In genomic region chr5:176719113-176719814, GRCh38 we compare ENCODE assay signal across 23 cellular contexts.
"Had no signal": no experiment of that assay in that cellular context is flagged by ENCODE, and none has a peak within 500 bp of the region (broad histone marks: within the 10 kb centered on the region; RNA-seq: fewer than 3 reads in every experiment).

No MANE protein-coding gene starts in this region.

- H3K27ac ChIP-seq: colonic mucosa, esophagus squamous epithelium, foreskin keratinocyte, neutrophil, psoas muscle, right lobe of liver, spleen, thoracic aorta, transverse colon had no signal

- DNase-seq: colonic mucosa; dermis blood vessel endothelial cell; esophagus squamous epithelium; foreskin keratinocyte; head of caudate nucleus; hippocampal formation; left colon; left ventricle myocardium superior; mesendoderm; naive thymus-derived CD4-positive, alpha-beta T cell; psoas muscle; retina; right lobe of liver; spleen; stimulated activated CD4-positive, alpha-beta T cell treated with anti-CD3 and anti-CD28 coated beads, Interleukin-15, amount 100 ng/mL, for 24 hours; stimulated activated CD4-positive, alpha-beta T cell treated with anti-CD3 and anti-CD28 coated beads, Interleukin-1b, Interleukin-23, amount 100 ng/mL, for 48 hours; stimulated activated CD4-positive, alpha-beta T cell treated with anti-CD3 and anti-CD28 coated beads, Interleukin-4, amount 100 ng/mL, for 24 hours; stimulated activated naive B cell treated with anti-CD40 and anti-IgM and Interleukin-4, amounts not matched to agents 10 μg/mL and 1 μg/mL and 100 μg/mL, for 72 hours; stimulated activated naive CD8-positive, alpha-beta T cell treated with anti-CD3 and anti-CD28 coated beads, Interleukin-15, amount 100 ng/mL, for 72 hours; substantia nigra; transverse colon had no signal

- H3K4me1 ChIP-seq: colonic mucosa, esophagus squamous epithelium, foreskin keratinocyte, psoas muscle, right lobe of liver, transverse colon had no signal

- H3K9me3 ChIP-seq: colonic mucosa, neutrophil, psoas muscle, right lobe of liver, thoracic aorta, transverse colon had no signal

- H3K4me3 ChIP-seq: colonic mucosa, esophagus squamous epithelium, psoas muscle, right lobe of liver, spleen, thoracic aorta, transverse colon had no signal

- H3K36me3 ChIP-seq: colonic mucosa, esophagus squamous epithelium, neutrophil, right lobe of liver, spleen, thoracic aorta, transverse colon had no signal

- H3K27me3 ChIP-seq: colonic mucosa, right lobe of liver had no signal
